In the genomic region with DNA sequence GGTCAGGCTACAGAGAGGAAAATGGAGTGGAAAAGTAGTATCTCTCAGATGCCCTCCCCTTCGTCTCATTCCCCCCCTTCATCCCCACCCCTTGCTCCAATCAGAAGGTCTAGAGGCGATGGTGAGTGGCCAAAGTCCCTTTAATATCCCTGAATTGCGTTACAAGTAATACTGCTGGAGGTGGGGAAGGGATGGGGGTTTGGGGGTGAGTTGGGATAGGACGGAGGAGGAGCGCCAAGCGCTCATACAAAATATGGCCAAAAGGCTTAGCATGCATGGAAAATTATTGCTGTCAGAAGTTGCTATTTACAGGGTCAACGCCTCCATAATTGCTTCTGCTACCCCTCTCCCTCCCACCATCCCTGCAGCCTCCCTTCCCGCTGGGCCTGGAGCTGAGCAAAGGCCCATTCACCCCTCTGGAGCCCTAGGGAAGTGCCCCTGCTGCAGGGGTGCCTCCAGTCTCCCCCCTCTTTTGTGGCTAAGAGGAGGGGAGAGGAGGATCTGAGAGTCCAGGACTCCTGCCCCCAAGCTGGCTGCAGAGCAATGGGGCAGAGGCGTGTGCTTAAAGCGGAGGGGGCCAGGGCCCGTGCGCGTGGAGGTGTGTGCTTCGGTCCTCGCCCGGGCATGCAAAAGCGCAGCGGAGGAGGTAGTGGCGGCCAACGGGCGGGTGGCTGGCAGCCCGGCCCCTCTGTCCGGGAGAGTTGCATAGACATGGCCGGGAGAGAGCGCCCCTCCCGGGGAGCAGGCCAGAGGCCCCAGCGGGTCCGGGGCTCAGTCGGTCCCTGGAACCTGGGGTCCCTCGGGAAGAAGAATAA, we compare ENCODE assay signal across 22 cellular contexts. TPM values are rescaled to one million over a fixed set of nuclear protein-coding genes. Genes with fewer than 3 reads are reported as not detected.
DNase-seq lines count a peak whose midpoint lies in the region; ATAC-seq, FAIRE-seq and TF ChIP-seq lines count a peak whose summit lies in the region.
"Had no signal": no experiment of that assay in that cellular context is flagged by ENCODE, and none has a peak within 500 bp of the region (broad histone marks: within the 10 kb centered on the region; RNA-seq: fewer than 3 reads in every experiment).

No MANE protein-coding gene starts in this region.

- no peaks in the 10 kb centered on the region for H3K36me3 ChIP-seq in astrocyte (ENCODE audit: insufficient read depth, low read length)
- H3K36me3 ChIP-seq in CD4-positive, alpha-beta memory T cell (ENCODE audit: insufficient read depth, low read length), result no peaks in the 10 kb centered on the region
- H3K36me3 ChIP-seq: colonic mucosa had no signal

- H3K27ac Mint-ChIP-seq in astrocyte (ENCODE audit: unreplicated experiment) (no peak overlapping the region), chondrocyte (ENCODE audit: unreplicated experiment) (no peak overlapping the region)
- no peak overlapping the region for H3K27ac Mint-ChIP-seq in stimulated activated memory B cell treated with anti-CD40 and anti-IgM and Interleukin-4, amounts not matched to agents 10 μg/mL and 1 μg/mL and 100 μg/mL, for 72 hours
- H3K27ac Mint-ChIP-seq in CD4-positive, alpha-beta memory T cell, result no peak overlapping the region
- H3K27ac Mint-ChIP-seq: immature natural killer cell; stimulated activated naive CD8-positive, alpha-beta T cell treated with anti-CD3 and anti-CD28 coated beads, Interleukin-15, Interleukin-2, amounts not matched to agents 100 ng/mL and 50 ng/mL, for 24 hours had no signal

- H2AFZ ChIP-seq in astrocyte (ENCODE audit: low read depth, low read length), result peak overlapping the region; percentile 41

- no peaks in the 10 kb centered on the region for H3K9me3 ChIP-seq in astrocyte (ENCODE audit: insufficient read depth, low read depth, low read length)
- H3K9me3 ChIP-seq in CD4-positive, alpha-beta memory T cell (ENCODE audit: control insufficient read depth in 1 of 2, low read length in 2 of 2), result no peaks in the 10 kb centered on the region
- H3K9me3 ChIP-seq: colonic mucosa had no signal

- TF ChIP-seq CTCF in astrocyte (IDR thresholded peaks at IDR 0.05; ENCODE audit: insufficient read depth, low read depth, low read length) (no peak), chondrocyte (IDR thresholded peaks at IDR 0.05) (no peak)

- peaks cover 42% of the 10 kb centered on the region for H3K27me3 ChIP-seq in astrocyte (ENCODE audit: insufficient read depth, low read length)
- peaks cover 8% of the 10 kb centered on the region for H3K27me3 ChIP-seq in CD4-positive, alpha-beta memory T cell (ENCODE audit: insufficient read depth, low read length)

- H3K9ac ChIP-seq in astrocyte (ENCODE audit: low read length), result no peak overlapping the region

- H3K27ac ChIP-seq in astrocyte (ENCODE audit: low read depth, low read length), result no peak overlapping the region
- no peak overlapping the region for H3K27ac ChIP-seq in CD4-positive, alpha-beta memory T cell (ENCODE audit: low read depth, low read length)
- H3K27ac ChIP-seq: colonic mucosa, epithelial cell of prostate had no signal

- intact Hi-C loops in Right ventricle myocardium superior (cut with DNase I) (no loop called here), left ventricle myocardium superior (cut with micrococcal nuclease) (no loop called here)
- intact Hi-C loops in CD4-positive, alpha-beta memory T cell (cut with micrococcal nuclease), result no loop called here

- no peaks in the 10 kb centered on the region for H3K36me3 Mint-ChIP-seq in astrocyte (ENCODE audit: low read depth, unreplicated experiment)
- no peaks in the 10 kb centered on the region for H3K36me3 Mint-ChIP-seq in stimulated activated memory B cell treated with anti-CD40 and anti-IgM and Interleukin-4, amounts not matched to agents 10 μg/mL and 1 μg/mL and 100 μg/mL, for 72 hours
- no peaks in the 10 kb centered on the region for H3K36me3 Mint-ChIP-seq in CD4-positive, alpha-beta memory T cell
- H3K36me3 Mint-ChIP-seq in chondrocyte (ENCODE audit: low read depth), result no peaks in the 10 kb centered on the region
- H3K36me3 Mint-ChIP-seq: immature natural killer cell had no signal

- H3K9me3 Mint-ChIP-seq in astrocyte (ENCODE audit: unreplicated experiment) (no peaks in the 10 kb centered on the region), chondrocyte (ENCODE audit: low read depth) (no peaks in the 10 kb centered on the region)
- H3K9me3 Mint-ChIP-seq in stimulated activated memory B cell treated with anti-CD40 and anti-IgM and Interleukin-4, amounts not matched to agents 10 μg/mL and 1 μg/mL and 100 μg/mL, for 72 hours, result no peaks in the 10 kb centered on the region
- peaks cover 0 to 1% (median 0%) of the 10 kb centered on the region in 8 donors for H3K9me3 Mint-ChIP-seq in CD4-positive, alpha-beta memory T cell
- H3K9me3 Mint-ChIP-seq: immature natural killer cell; neural crest cell; stimulated activated naive CD8-positive, alpha-beta T cell treated with anti-CD3 and anti-CD28 coated beads, Interleukin-15, Interleukin-2, amounts not matched to agents 100 ng/mL and 50 ng/mL, for 24 hours had no signal

- no peaks in the 10 kb centered on the region for H3K79me2 ChIP-seq in astrocyte (ENCODE audit: insufficient read depth, low read length)

- peaks cover 21% of the 10 kb centered on the region for H3K4me1 Mint-ChIP-seq in astrocyte (ENCODE audit: low read depth, unreplicated experiment)
- H3K4me1 Mint-ChIP-seq in stimulated activated memory B cell treated with anti-CD40 and anti-IgM and Interleukin-4, amounts not matched to agents 10 μg/mL and 1 μg/mL and 100 μg/mL, for 72 hours, result peaks cover 8% of the 10 kb centered on the region
- peaks cover 0 to 12% (median 2%) of the 10 kb centered on the region in 4 donors for H3K4me1 Mint-ChIP-seq in CD4-positive, alpha-beta memory T cell
- peaks cover 29% of the 10 kb centered on the region for H3K4me1 Mint-ChIP-seq in chondrocyte (ENCODE audit: low read depth)
- H3K4me1 Mint-ChIP-seq: immature natural killer cell, neural crest cell had no signal

- ATAC-seq in Right ventricle myocardium superior (ENCODE audit: poor library complexity) (no peak), left ventricle myocardium superior (no peak)
- ATAC-seq in stimulated activated memory B cell treated with anti-CD40 and anti-IgM and Interleukin-4, amounts not matched to agents 10 μg/mL and 1 μg/mL and 100 μg/mL, for 72 hours, result peak; percentile 28
- ATAC-seq: SK-N-SH treated with all-trans-retinoic acid at 6 μM for 48 hours had no signal

- DNase-seq in Right ventricle myocardium superior, result peak; percentile 39
- no peak for DNase-seq in left ventricle myocardium superior
- no peak for DNase-seq in astrocyte (ENCODE audit: low read depth)
- peak; percentile 43 for DNase-seq in iPS-NIHi7 (ENCODE audit: extremely low spot score)
- no peak for DNase-seq in NAMALWA (ENCODE audit: low spot score)
- no peak for DNase-seq in CD4-positive, alpha-beta memory T cell
- no peak for DNase-seq in chondrocyte (ENCODE audit: low spot score)
- DNase-seq: activated CD4-positive, alpha-beta T cell treated with anti-CD3 and anti-CD28 coated beads for 4 hours; activated naive CD4-positive, alpha-beta T cell treated with Interleukin-2 at 50 U/mL for 16 hours; aorta; colonic mucosa; immature natural killer cell; NCI-H2081 had no signal

- CTCF ChIA-PET in CD4-positive, alpha-beta memory T cell (lab: Charles Lee; ENCODE audit: partially characterized antibody), result interaction anchor here (1.3 kb wide), 1 partner anchor 16 kb away, joined by 5 read pairs; no protein-coding TSS in a partner anchor

- H3K4me3 Mint-ChIP-seq in astrocyte (ENCODE audit: unreplicated experiment) (peak overlapping the region; percentile 40), chondrocyte (ENCODE audit: unreplicated experiment) (no peak overlapping the region)
- no peak overlapping the region for H3K4me3 Mint-ChIP-seq in stimulated activated memory B cell treated with anti-CD40 and anti-IgM and Interleukin-4, amounts not matched to agents 10 μg/mL and 1 μg/mL and 100 μg/mL, for 72 hours
- no peak overlapping the region for H3K4me3 Mint-ChIP-seq in CD4-positive, alpha-beta memory T cell
- H3K4me3 Mint-ChIP-seq: immature natural killer cell; neural crest cell; stimulated activated naive CD8-positive, alpha-beta T cell treated with anti-CD3 and anti-CD28 coated beads, Interleukin-15, Interleukin-2, amounts not matched to agents 100 ng/mL and 50 ng/mL, for 24 hours had no signal

- FAIRE-seq in astrocyte (lab: Jason Lieb, UNC), result no peak
- FAIRE-seq: GM19239 had no signal

- H3K4me1 ChIP-seq in astrocyte (ENCODE audit: insufficient read depth, low read length), result no peaks in the 10 kb centered on the region
- no peaks in the 10 kb centered on the region for H3K4me1 ChIP-seq in CD4-positive, alpha-beta memory T cell (ENCODE audit: insufficient read depth, low read length)
- H3K4me1 ChIP-seq: colonic mucosa had no signal

- H4K20me1 ChIP-seq in astrocyte (ENCODE audit: insufficient read depth, low read length), result no peaks in the 10 kb centered on the region

- no peak overlapping the region for H3K4me3 ChIP-seq in astrocyte (ENCODE audit: insufficient read depth, low read depth, low read length)
- no peak overlapping the region for H3K4me3 ChIP-seq in CD4-positive, alpha-beta memory T cell (ENCODE audit: low read length in 2 of 2)
- H3K4me3 ChIP-seq: colonic mucosa had no signal

- peak overlapping the region; percentile 48 for H3K4me2 ChIP-seq in astrocyte (ENCODE audit: low read length)

- POLR2A ChIA-PET in CD4-positive, alpha-beta memory T cell (lab: Charles Lee; ENCODE audit: partially characterized antibody), result no interaction called here

- H3K27me3 Mint-ChIP-seq in astrocyte (ENCODE audit: low read depth, unreplicated experiment), result peaks cover 28% of the 10 kb centered on the region
- H3K27me3 Mint-ChIP-seq in stimulated activated memory B cell treated with anti-CD40 and anti-IgM and Interleukin-4, amounts not matched to agents 10 μg/mL and 1 μg/mL and 100 μg/mL, for 72 hours, result peaks cover 85% of the 10 kb centered on the region
- H3K27me3 Mint-ChIP-seq in CD4-positive, alpha-beta memory T cell, result peaks cover 41 to 57% of the 10 kb centered on the region in 2 donors
- H3K27me3 Mint-ChIP-seq in chondrocyte (ENCODE audit: low read depth), result peaks cover 6% of the 10 kb centered on the region

RNA-seq across cellular contexts. Expression of gene SRXN1, which starts 8.7 kb away (rescaled TPM):
- total RNA-seq in Right ventricle myocardium superior (47.6 TPM), left ventricle myocardium superior (34.6 TPM), astrocyte (15.9 and 17.7 TPM in 2 replicates), chondrocyte (19.3 to 20.8 TPM (median 20.6 TPM) in 3 replicates)
- 1 to 10 TPM; 6.9 to 7.4 TPM for total RNA-seq in CD4-positive, alpha-beta memory T cell
- polyA plus RNA-seq in CD4-positive, alpha-beta memory T cell, result 10 to 100 TPM; 10.4 to 17.2 TPM

RNA-seq across cellular contexts. Expression of gene SCRT2, which starts 13.9 kb away (rescaled TPM):
- not detected for total RNA-seq in Right ventricle myocardium superior
- total RNA-seq in left ventricle myocardium superior, result not detected
- total RNA-seq in astrocyte, result not detected in 2 replicates
- total RNA-seq in CD4-positive, alpha-beta memory T cell, result not detected
- polyA plus RNA-seq in CD4-positive, alpha-beta memory T cell, result not detected
- total RNA-seq in chondrocyte, result not detected in 3 replicates
- total RNA-seq: aorta, colonic mucosa, lung microvascular endothelial cell, renal cortical epithelial cell, ureter had no signal
- polyA plus RNA-seq: aorta, immature natural killer cell had no signal

RNA-seq across cellular contexts. Expression of gene TCF15, which starts 51.6 kb away (rescaled TPM):
- total RNA-seq in Right ventricle myocardium superior, result 13.4 TPM
- total RNA-seq in left ventricle myocardium superior, result 11.8 TPM
- total RNA-seq in astrocyte, result not detected in 2 replicates
- total RNA-seq in CD4-positive, alpha-beta memory T cell, result not detected
- not detected for polyA plus RNA-seq in CD4-positive, alpha-beta memory T cell
- total RNA-seq in chondrocyte, result 0.28 to 0.50 TPM in 2 of 3 replicates, not detected in the other
- total RNA-seq: renal cortical epithelial cell had no signal
- polyA plus RNA-seq: aorta, immature natural killer cell had no signal

Comparison
In these comparisons a context has a peak if more than half of its experiments do, and no peak if none do; other contexts are left out.
1. DNase-seq: peak in Right ventricle myocardium superior (single experiment) and iPS-NIHi7 (single experiment); none in left ventricle myocardium superior (single experiment), astrocyte (single experiment), NAMALWA (single experiment), CD4-positive, alpha-beta memory T cell (0 of 5) and chondrocyte (single experiment).